ENCODE assay signal across 8 cellular contexts in the genomic region with DNA sequence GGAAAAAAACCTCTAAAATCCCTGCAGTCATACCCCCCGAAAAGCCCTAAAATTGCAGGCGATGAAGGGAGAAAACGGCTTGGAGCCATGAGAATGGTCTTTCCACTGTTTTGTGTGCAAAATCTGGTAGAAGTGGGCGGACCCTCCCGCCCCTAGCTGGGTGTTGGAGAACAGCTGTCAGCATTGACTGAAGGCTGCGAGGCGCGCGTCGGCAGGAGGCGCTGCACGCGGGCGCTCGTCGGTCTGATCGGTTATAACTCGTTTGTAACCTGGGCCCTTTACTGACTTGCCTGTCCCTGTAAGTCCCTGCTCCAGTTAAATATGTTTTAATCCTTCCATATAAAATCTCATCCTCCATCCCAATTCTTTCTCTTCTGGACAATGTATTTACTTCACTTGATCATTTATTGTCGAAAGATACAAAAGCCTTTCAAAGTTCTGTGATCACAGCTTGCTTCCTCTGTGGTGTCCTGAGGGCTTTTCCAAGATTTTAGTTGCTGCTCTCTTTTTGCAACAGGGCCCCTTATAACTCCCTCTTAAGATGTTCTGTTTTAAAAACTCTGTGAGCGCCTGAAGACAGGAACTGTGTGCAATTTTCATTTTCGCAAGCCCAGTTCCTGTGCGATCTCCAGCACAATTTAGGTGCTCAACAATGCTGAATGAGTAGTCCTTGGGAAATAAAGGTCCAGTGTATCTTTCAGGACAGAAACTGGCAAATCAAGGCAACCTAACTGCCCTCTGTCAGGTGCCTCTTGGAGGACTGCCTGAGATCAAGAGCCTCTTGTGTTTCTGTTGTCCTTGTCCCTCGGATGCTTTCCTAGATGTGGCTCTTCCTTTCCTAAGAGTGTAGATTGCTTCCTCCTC. TPM values are rescaled to one million over a fixed set of nuclear protein-coding genes. Genes with fewer than 3 reads are reported as not detected.
DNase-seq lines count a peak whose midpoint lies in the region; ATAC-seq and TF ChIP-seq lines count a peak whose summit lies in the region.

No MANE protein-coding gene starts in this region.

- H3K4me1 Mint-ChIP-seq in activated CD8-positive, alpha-beta T cell treated with anti-CD3 and anti-CD28 coated beads for 36 hours (ENCODE audit: low read depth): peaks cover 38% of the 10 kb centered on the region

- peak; percentile 83 for DNase-seq in ACHN
- DNase-seq in NCI-H82 treated with DMSO at 0.1 percent for 48 hours (lab: John Stamatoyannopoulos, UW; ENCODE audit: unreplicated experiment): peak; percentile 77
- DNase-seq in activated CD8-positive, alpha-beta T cell treated with anti-CD3 and anti-CD28 coated beads for 36 hours: peak; percentile 91
- DNase-seq in effector CD8-positive, alpha-beta T cell (lab: John Stamatoyannopoulos, UW): peak; percentile 53
- peak; percentile 89 for DNase-seq in medulla oblongata (ENCODE audit: extremely low spot score)
- DNase-seq in stimulated activated CD8-positive, alpha-beta memory T cell treated with anti-CD3 and anti-CD28 coated beads, Interleukin-12 subunit alpha, Interleukin-12 subunit beta, amount 100 ng/mL, for 1 hour (ENCODE audit: low read depth): peak; percentile 66

- intact Hi-C loops in activated CD8-positive, alpha-beta T cell treated with anti-CD3 and anti-CD28 coated beads for 36 hours (cut with micrococcal nuclease): loop anchor here (2.0 to 5.0 kb wide), 3 partner anchors 49 to 119 kb away; a partner anchor contains a TSS

- POLR2A ChIA-PET in activated CD8-positive, alpha-beta T cell treated with anti-CD3 and anti-CD28 coated beads for 36 hours (lab: Charles Lee): interaction anchor here (0.7 to 14.6 kb wide), 10 partner anchors 9 to 143 kb away, joined by 3 to 209 read pairs (median 6); a partner anchor contains a TSS

- peak overlapping the region; percentile 88 for H3K27ac Mint-ChIP-seq in activated CD8-positive, alpha-beta T cell treated with anti-CD3 and anti-CD28 coated beads for 36 hours

- no peaks in the 10 kb centered on the region for H3K27me3 Mint-ChIP-seq in activated CD8-positive, alpha-beta T cell treated with anti-CD3 and anti-CD28 coated beads for 36 hours

- H3K4me3 Mint-ChIP-seq in activated CD8-positive, alpha-beta T cell treated with anti-CD3 and anti-CD28 coated beads for 36 hours: peak overlapping the region; percentile 82

- CTCF ChIA-PET in activated CD8-positive, alpha-beta T cell treated with anti-CD3 and anti-CD28 coated beads for 36 hours (lab: Charles Lee): interaction anchor here (0.6 to 10.2 kb wide), 37 partner anchors 8 to 171 kb away, joined by 3 to 168 read pairs (median 6); a partner anchor contains a TSS

- ATAC-seq in GM19023 (IDR thresholded peaks at IDR 0.05; ENCODE audit: unreplicated experiment) (peak; percentile 49), HG03571 (IDR thresholded peaks at IDR 0.05; ENCODE audit: unreplicated experiment) (peak; percentile 40)
- peak; percentile 75 for ATAC-seq in activated CD8-positive, alpha-beta T cell treated with anti-CD3 and anti-CD28 coated beads for 36 hours

- H3K36me3 Mint-ChIP-seq in activated CD8-positive, alpha-beta T cell treated with anti-CD3 and anti-CD28 coated beads for 36 hours (ENCODE audit: low read depth): peaks cover 15% of the 10 kb centered on the region

- TF ChIP-seq CTCF in activated CD8-positive, alpha-beta T cell treated with anti-CD3 and anti-CD28 coated beads for 36 hours (IDR thresholded peaks at IDR 0.05): peak; percentile 95

- no peaks in the 10 kb centered on the region for H3K9me3 Mint-ChIP-seq in activated CD8-positive, alpha-beta T cell treated with anti-CD3 and anti-CD28 coated beads for 36 hours

- in situ Hi-C loops in ACHN (cut with HindIII; ENCODE audit: low pct_ligation_motif_present, low pct_unique_long_range_greater_than_20kb, low sequenced_read_pairs): no loop called here

RNA-seq across cellular contexts. Expression of a gene that starts 0.9 kb away (rescaled TPM):
- total RNA-seq in activated CD8-positive, alpha-beta T cell treated with anti-CD3 and anti-CD28 coated beads for 36 hours: 10 to 100 TPM; 54.9 to 55.3 TPM

Comparison
In these comparisons a context has a peak if more than half of its experiments do, and no peak if none do; other contexts are left out.
1. Peak in every context shown above with its lines: DNase-seq and ATAC-seq.